ENCODE assay signal across 14 cellular contexts in genomic region chr19:49472936-49473335, GRCh38. TPM values are rescaled to one million over a fixed set of nuclear protein-coding genes. Genes with fewer than 3 reads are reported as not detected.
DNase-seq lines count a peak whose midpoint lies in the region; ATAC-seq and TF ChIP-seq lines count a peak whose summit lies in the region.
"Had no signal": no experiment of that assay in that cellular context is flagged by ENCODE, and none has a peak within 500 bp of the region (broad histone marks: within the 10 kb centered on the region; RNA-seq: fewer than 3 reads in every experiment).

No MANE protein-coding gene starts in this region.

- CTCF ChIA-PET in Caco-2 (lab: Charles Lee) = interaction anchor here (0.7 to 1.3 kb wide), 4 partner anchors 19 to 74 kb away, joined by 3 to 6 read pairs (median 4); partner anchors contain the start of genes ALDH16A1 and PIH1D1

- H3K4me3 ChIP-seq in Caco-2 (ENCODE audit: low read depth, low read length) = no peak overlapping the region
- H3K4me3 ChIP-seq in endodermal cell (ENCODE audit: low read length) = no peak overlapping the region

- H3K27me3 ChIP-seq in Caco-2 (replicated peaks; ENCODE audit: control insufficient read depth, insufficient read depth, low read length) (no peaks in the 10 kb centered on the region), endodermal cell (ENCODE audit: control insufficient read depth, insufficient read depth, low read length, poor library complexity, severe bottlenecking) (peaks cover 11% of the 10 kb centered on the region)
- H3K27me3 ChIP-seq: brain microvascular endothelial cell, suprapubic skin had no signal

- H3K9ac ChIP-seq in endodermal cell (ENCODE audit: extremely low read depth, low read length, poor library complexity, severe bottlenecking) = no peak overlapping the region

- H3K27ac ChIP-seq in endodermal cell (ENCODE audit: low read depth, low read length) = no peak overlapping the region
- H3K27ac ChIP-seq: brain microvascular endothelial cell, suprapubic skin had no signal

- no peak for ATAC-seq in activated T-helper 17 cell treated with anti-CD3 and anti-CD28 coated beads, Interleukin-2, amount 50 U/mL, for 72 hours (replicated peaks)
- ATAC-seq in GM21737 (IDR thresholded peaks at IDR 0.05; ENCODE audit: unreplicated experiment) (no peak), HG02884 (IDR thresholded peaks at IDR 0.05; ENCODE audit: unreplicated experiment) (no peak)
- ATAC-seq: GM23338 had no signal

- H3K4me1 ChIP-seq in Caco-2 (no peaks in the 10 kb centered on the region; the same call in 1 of the 2 replicates), endodermal cell (ENCODE audit: control insufficient read depth, insufficient read depth, low read length) (no peaks in the 10 kb centered on the region)

- H3K9me3 ChIP-seq in Caco-2 (no peaks in the 10 kb centered on the region), endodermal cell (ENCODE audit: control insufficient read depth, low read length) (no peaks in the 10 kb centered on the region)
- H3K9me3 ChIP-seq: suprapubic skin had no signal

- DNase-seq in T-helper 1 cell = no peak
- DNase-seq in Caco-2 = no peak
- no peak for DNase-seq in neural crest cell (ENCODE audit: low read depth, low spot score)
- DNase-seq in endodermal cell = no peak
- DNase-seq: brain microvascular endothelial cell; DMS79 treated with DMSO at 0.1 percent for 48 hours; NCI-H2029; NK-92 treated with Interleukin-12 subunit alpha and Interleukin-12 subunit beta, amount 100 ng/mL, for 24 hours had no signal

- peak overlapping the region; percentile 95 for H3K27ac Mint-ChIP-seq in T-helper 1 cell treated with Interleukin-12 subunit alpha and Interleukin-12 subunit beta and Interleukin-4 antibody, amounts not matched to agents 30 μg/mL and 1 μg/mL, for 36 hours
- H3K27ac Mint-ChIP-seq in Caco-2 (ENCODE audit: unreplicated experiment) (no peak overlapping the region), neural crest cell (ENCODE audit: unreplicated experiment) (peak overlapping the region; percentile 71), endodermal cell (no peak overlapping the region)
- peak overlapping the region; percentile 95 for H3K27ac Mint-ChIP-seq in activated T-helper 17 cell treated with anti-CD3 and anti-CD28 coated beads, Interleukin-2, amount 50 U/mL, for 72 hours
- H3K27ac Mint-ChIP-seq: GM23338 had no signal

- no peaks in the 10 kb centered on the region for H3K9me3 Mint-ChIP-seq in T-helper 1 cell treated with Interleukin-12 subunit alpha and Interleukin-12 subunit beta and Interleukin-4 antibody, amounts not matched to agents 30 μg/mL and 1 μg/mL, for 36 hours
- no peaks in the 10 kb centered on the region for H3K9me3 Mint-ChIP-seq in Caco-2 (ENCODE audit: unreplicated experiment)
- H3K9me3 Mint-ChIP-seq in activated T-helper 17 cell treated with anti-CD3 and anti-CD28 coated beads, Interleukin-2, amount 50 U/mL, for 72 hours = no peaks in the 10 kb centered on the region
- H3K9me3 Mint-ChIP-seq in neural crest cell = no peaks in the 10 kb centered on the region
- no peaks in the 10 kb centered on the region for H3K9me3 Mint-ChIP-seq in endodermal cell
- H3K9me3 Mint-ChIP-seq: GM23338 had no signal

- H3K36me3 Mint-ChIP-seq in T-helper 1 cell treated with Interleukin-12 subunit alpha and Interleukin-12 subunit beta and Interleukin-4 antibody, amounts not matched to agents 30 μg/mL and 1 μg/mL, for 36 hours (ENCODE audit: low read depth) = peaks cover 18% of the 10 kb centered on the region
- H3K36me3 Mint-ChIP-seq in Caco-2 (ENCODE audit: insufficient read depth, unreplicated experiment) = peaks cover 28% of the 10 kb centered on the region
- H3K36me3 Mint-ChIP-seq in activated T-helper 17 cell treated with anti-CD3 and anti-CD28 coated beads, Interleukin-2, amount 50 U/mL, for 72 hours (ENCODE audit: low read depth) = peaks cover 39% of the 10 kb centered on the region
- peaks cover 5% of the 10 kb centered on the region for H3K36me3 Mint-ChIP-seq in neural crest cell (ENCODE audit: low read depth)
- peaks cover 16% of the 10 kb centered on the region for H3K36me3 Mint-ChIP-seq in endodermal cell (ENCODE audit: low read depth)

- intact Hi-C loops in Caco-2 (cut with micrococcal nuclease; ENCODE audit: unreplicated experiment) = no loop called here

- WGBS in endodermal cell (ENCODE audit: insufficient coverage in 1 of 2, insufficient read length in 1 of 2), 2 experiments = 89 to 95% methylated on average over 9 of the region's 9 CpGs

- no TSS peak for BruUV-seq in Caco-2 (replicated peaks; lab: Mats Ljungman, UMichigan)

- H3K27me3 Mint-ChIP-seq in T-helper 1 cell treated with Interleukin-12 subunit alpha and Interleukin-12 subunit beta and Interleukin-4 antibody, amounts not matched to agents 30 μg/mL and 1 μg/mL, for 36 hours (ENCODE audit: low read depth) = no peaks in the 10 kb centered on the region
- H3K27me3 Mint-ChIP-seq in Caco-2 (ENCODE audit: insufficient read depth, unreplicated experiment) (peaks cover 3% of the 10 kb centered on the region), neural crest cell (ENCODE audit: low read depth) (peaks cover 25% of the 10 kb centered on the region), endodermal cell (ENCODE audit: insufficient read depth) (peaks cover 16% of the 10 kb centered on the region)
- no peaks in the 10 kb centered on the region for H3K27me3 Mint-ChIP-seq in activated T-helper 17 cell treated with anti-CD3 and anti-CD28 coated beads, Interleukin-2, amount 50 U/mL, for 72 hours

- peaks cover 45% of the 10 kb centered on the region for H3K4me1 Mint-ChIP-seq in T-helper 1 cell treated with Interleukin-12 subunit alpha and Interleukin-12 subunit beta and Interleukin-4 antibody, amounts not matched to agents 30 μg/mL and 1 μg/mL, for 36 hours (ENCODE audit: low read depth)
- H3K4me1 Mint-ChIP-seq in Caco-2 (ENCODE audit: low read depth, unreplicated experiment) (peaks cover 10% of the 10 kb centered on the region), neural crest cell (peaks cover 15% of the 10 kb centered on the region), endodermal cell (peaks cover 3% of the 10 kb centered on the region)
- peaks cover 20% of the 10 kb centered on the region for H3K4me1 Mint-ChIP-seq in activated T-helper 17 cell treated with anti-CD3 and anti-CD28 coated beads, Interleukin-2, amount 50 U/mL, for 72 hours

- TF ChIP-seq CTCF in Caco-2 (IDR thresholded peaks at IDR 0.05; ENCODE audit: insufficient read depth in 1 of 2, low read depth in 1 of 2, low read length in 1 of 2, severe bottlenecking in 1 of 2, unreplicated experiment in 1 of 2) (no peak), neural crest cell (conservative IDR thresholded peaks at IDR 0.05) (no peak), endodermal cell (conservative IDR thresholded peaks at IDR 0.05) (no peak)

- POLR2A ChIA-PET in Caco-2 (lab: Charles Lee) = no interaction called here

- H3K36me3 ChIP-seq in Caco-2 (ENCODE audit: control insufficient read depth, insufficient read depth, low read length) (peaks cover 1% of the 10 kb centered on the region; the same call in 1 of the 2 replicates), endodermal cell (ENCODE audit: control insufficient read depth, insufficient read depth, low read length) (peaks cover 12% of the 10 kb centered on the region)
- H3K36me3 ChIP-seq: suprapubic skin had no signal

- H3K4me3 Mint-ChIP-seq in T-helper 1 cell treated with Interleukin-12 subunit alpha and Interleukin-12 subunit beta and Interleukin-4 antibody, amounts not matched to agents 30 μg/mL and 1 μg/mL, for 36 hours = peak overlapping the region; percentile 99
- H3K4me3 Mint-ChIP-seq in Caco-2 (ENCODE audit: unreplicated experiment) = peak overlapping the region; percentile 72
- peak overlapping the region; percentile 98 for H3K4me3 Mint-ChIP-seq in activated T-helper 17 cell treated with anti-CD3 and anti-CD28 coated beads, Interleukin-2, amount 50 U/mL, for 72 hours
- no peak overlapping the region for H3K4me3 Mint-ChIP-seq in neural crest cell
- no peak overlapping the region for H3K4me3 Mint-ChIP-seq in endodermal cell
- H3K4me3 Mint-ChIP-seq: GM23338 had no signal

RNA-seq across cellular contexts. Expression of gene FLT3LG, which starts 1.1 kb away (rescaled TPM):
- total RNA-seq in Caco-2 (2022) = 2.1 and 2.4 TPM in 2 replicates
- 10 to 100 TPM; 77.2 to 92.8 TPM for total RNA-seq in activated T-helper 17 cell treated with anti-CD3 and anti-CD28 coated beads, Interleukin-2, amount 50 U/mL, for 72 hours
- 0.89 and 1.0 TPM in 2 replicates for total RNA-seq in neural crest cell
- total RNA-seq in endodermal cell = 1 to 10 TPM in 1 of 2 donors, under 1 TPM in 1; 0.75 to 2.3 TPM
- polyA plus RNA-seq in endodermal cell (2013, experiment 1 of 2) = 2.0 TPM
- polyA plus RNA-seq in endodermal cell (2013, experiment 2 of 2) = 0.75 TPM

RNA-seq across cellular contexts. Expression of gene RPL13A, which starts 14.5 kb away (rescaled TPM):
- total RNA-seq in Caco-2 (2022) = 2,726 and 2,880 TPM in 2 replicates
- total RNA-seq in activated T-helper 17 cell treated with anti-CD3 and anti-CD28 coated beads, Interleukin-2, amount 50 U/mL, for 72 hours = 1,000 to 10,000 TPM; 3,905 to 4,763 TPM
- 2,983 and 3,026 TPM in 2 replicates for total RNA-seq in neural crest cell
- total RNA-seq in endodermal cell = 1,000 to 10,000 TPM; 2,434 to 3,023 TPM
- polyA plus RNA-seq in endodermal cell (2013, experiment 1 of 2) = 2,455 TPM
- 2,303 TPM for polyA plus RNA-seq in endodermal cell (2013, experiment 2 of 2)

RNA-seq across cellular contexts. Expression of gene ALDH16A1, which starts 19.9 kb away (rescaled TPM):
- total RNA-seq in Caco-2 (2022) = 42.1 and 45.0 TPM in 2 replicates
- total RNA-seq in activated T-helper 17 cell treated with anti-CD3 and anti-CD28 coated beads, Interleukin-2, amount 50 U/mL, for 72 hours = 10 to 100 TPM; 15.5 to 39.1 TPM
- 51.9 and 52.7 TPM in 2 replicates for total RNA-seq in neural crest cell
- 10 to 100 TPM; 52.8 to 57.1 TPM for total RNA-seq in endodermal cell
- polyA plus RNA-seq in endodermal cell (2013, experiment 1 of 2) = 27.4 TPM
- polyA plus RNA-seq in endodermal cell (2013, experiment 2 of 2) = 32.6 TPM

RNA-seq across cellular contexts. Expression of gene PIH1D1, which starts 21.3 kb away (rescaled TPM):
- total RNA-seq in Caco-2 (2022) (150 and 167 TPM in 2 replicates), neural crest cell (104 and 110 TPM in 2 replicates), endodermal cell (100 to 1,000 TPM; 128 to 133 TPM)
- 100 to 1,000 TPM; 183 to 194 TPM for total RNA-seq in activated T-helper 17 cell treated with anti-CD3 and anti-CD28 coated beads, Interleukin-2, amount 50 U/mL, for 72 hours
- 100 TPM for polyA plus RNA-seq in endodermal cell (2013, experiment 1 of 2)
- 90.8 TPM for polyA plus RNA-seq in endodermal cell (2013, experiment 2 of 2)

RNA-seq across cellular contexts. Expression of gene RPS11, which starts 23.3 kb away (rescaled TPM):
- 2,065 and 2,191 TPM in 2 replicates for total RNA-seq in Caco-2 (2022)
- 1,000 to 10,000 TPM; 2,381 to 3,085 TPM for total RNA-seq in activated T-helper 17 cell treated with anti-CD3 and anti-CD28 coated beads, Interleukin-2, amount 50 U/mL, for 72 hours
- 2,365 and 2,591 TPM in 2 replicates for total RNA-seq in neural crest cell
- 1,000 to 10,000 TPM; 1,814 to 2,035 TPM for total RNA-seq in endodermal cell
- 2,952 TPM for polyA plus RNA-seq in endodermal cell (2013, experiment 1 of 2)
- 2,847 TPM for polyA plus RNA-seq in endodermal cell (2013, experiment 2 of 2)

Comparison
In these comparisons a context has a peak if more than half of its experiments do, and no peak if none do; other contexts are left out.
1. H3K27ac Mint-ChIP-seq: peak in T-helper 1 cell treated with Interleukin-12 subunit alpha and Interleukin-12 subunit beta and Interleukin-4 antibody, amounts not matched to agents 30 μg/mL and 1 μg/mL, for 36 hours (single experiment), activated T-helper 17 cell treated with anti-CD3 and anti-CD28 coated beads, Interleukin-2, amount 50 U/mL, for 72 hours (single experiment) and neural crest cell (single experiment); none in Caco-2 (single experiment) and endodermal cell (single experiment).
2. H3K4me3 Mint-ChIP-seq: peak in T-helper 1 cell treated with Interleukin-12 subunit alpha and Interleukin-12 subunit beta and Interleukin-4 antibody, amounts not matched to agents 30 μg/mL and 1 μg/mL, for 36 hours (single experiment), Caco-2 (single experiment) and activated T-helper 17 cell treated with anti-CD3 and anti-CD28 coated beads, Interleukin-2, amount 50 U/mL, for 72 hours (single experiment); none in neural crest cell (single experiment) and endodermal cell (single experiment).
3. RNA of gene FLT3LG, which starts 1.1 kb away (total RNA-seq): 77.2 to 92.8 TPM in activated T-helper 17 cell treated with anti-CD3 and anti-CD28 coated beads, Interleukin-2, amount 50 U/mL, for 72 hours; 0.75 to 2.3 TPM in endodermal cell, 2.1 to 2.4 TPM in Caco-2 and 0.89 to 1.0 TPM in neural crest cell; every median in the first group is over 10 times any median in the second.